ENCODE assay signal across 8 cellular contexts in genomic region chr17:82734987-82735866, GRCh38. TPM values are rescaled to one million over a fixed set of nuclear protein-coding genes. Genes with fewer than 3 reads are reported as not detected.
DNase-seq lines count a peak whose midpoint lies in the region; ATAC-seq and TF ChIP-seq lines count a peak whose summit lies in the region.

Gene FN3K, plus strand, starts transcription at chr17:82735615. Its CDS starts 22 bp downstream, at chr17:82735637.

- H3K9me3 Mint-ChIP-seq in type B pancreatic cell: no peaks in the 10 kb centered on the region

- peaks cover 27% of the 10 kb centered on the region for H3K4me1 ChIP-seq in mucosa of stomach (ENCODE audit: control insufficient read depth, insufficient read depth, low read length)

- H3K4me3 Mint-ChIP-seq in type B pancreatic cell: peak within 1 kb of the TSS; percentile 84

- H3K4me3 ChIP-seq in fibroblast of pulmonary artery (replicated peaks; ENCODE audit: low read depth, low read length): peak within 1 kb of the TSS; percentile 51
- H3K4me3 ChIP-seq in mucosa of stomach (ENCODE audit: low read length): peak within 1 kb of the TSS; percentile 46

- H3K36me3 Mint-ChIP-seq in type B pancreatic cell: peaks cover 18% of the 10 kb centered on the region

- H3K27me3 Mint-ChIP-seq in type B pancreatic cell: no peaks in the 10 kb centered on the region

- H3K27me3 ChIP-seq in mucosa of stomach (ENCODE audit: control insufficient read depth, insufficient read depth, low read length): no peaks in the 10 kb centered on the region

- ATAC-seq in GM19023 (IDR thresholded peaks at IDR 0.05; ENCODE audit: unreplicated experiment) (no peak), HG03280 (IDR thresholded peaks at IDR 0.05; ENCODE audit: unreplicated experiment) (no peak)

- TF ChIP-seq CTCF in fibroblast of pulmonary artery (IDR thresholded peaks at IDR 0.05; ENCODE audit: low read length, missing control alignments) (no peak), type B pancreatic cell (conservative IDR thresholded peaks at IDR 0.05) (no peak)

- peak within 1 kb of the TSS; percentile 48 for H3K27ac Mint-ChIP-seq in type B pancreatic cell

- peak; percentile 69 for DNase-seq in G401 (ENCODE audit: low spot score)
- peak; percentile 96 for DNase-seq in NCI-H2196 (lab: John Stamatoyannopoulos, UW; ENCODE audit: unreplicated experiment)
- peak; percentile 23 for DNase-seq in activated effector memory CD4-positive, alpha-beta T cell treated with Interleukin-2 at 50 U/mL for 16 hours
- peak; percentile 80 for DNase-seq in fibroblast of pulmonary artery (ENCODE audit: low read depth)
- DNase-seq in type B pancreatic cell (ENCODE audit: extremely low spot score, unreplicated experiment): no peak

- no peaks in the 10 kb centered on the region for H3K9me3 ChIP-seq in mucosa of stomach (ENCODE audit: control insufficient read depth, low read length)

- no peaks in the 10 kb centered on the region for H3K36me3 ChIP-seq in mucosa of stomach (ENCODE audit: control insufficient read depth, insufficient read depth, low read length)

- H3K9ac ChIP-seq in mucosa of stomach (ENCODE audit: low read length): peak within 1 kb of the TSS; percentile 75

- in situ Hi-C loops in G401 (cut with HindIII; ENCODE audit: low sequenced_read_pairs): no loop called here

- no peaks in the 10 kb centered on the region for H3K4me1 Mint-ChIP-seq in type B pancreatic cell (ENCODE audit: unreplicated experiment)

RNA-seq across cellular contexts. Expression of gene FN3K, which starts in this region (rescaled TPM):
- total RNA-seq in G401 (2014; rRNA removed; shearing (Covaris generic)): 0.03 and 0.43 TPM in 2 replicates
- total RNA-seq in type B pancreatic cell (ENCODE audit: low replicate concordance): 30.3 and 31.3 TPM in 2 replicates

Comparison
In these comparisons a context has a peak if more than half of its experiments do, and no peak if none do; other contexts are left out.
1. RNA of gene FN3K (total RNA-seq): 30.3 to 31.3 TPM in type B pancreatic cell; 0.03 to 0.43 TPM in G401; every median in the first group is over 10 times any median in the second.
2. Peak in DNase-seq in G401; RNA of the gene not detected or under 1 TPM.